In genomic region chr4:122765702-122766352, GRCh38 we compare ENCODE assay signal across 13 cellular contexts. TPM values are rescaled to one million over a fixed set of nuclear protein-coding genes. Genes with fewer than 3 reads are reported as not detected.
DNase-seq lines count a peak whose midpoint lies in the region; ATAC-seq, FAIRE-seq and TF ChIP-seq lines count a peak whose summit lies in the region.
"Had no signal": no experiment of that assay in that cellular context is flagged by ENCODE, and none has a peak within 500 bp of the region (broad histone marks: within the 10 kb centered on the region; RNA-seq: fewer than 3 reads in every experiment).

No MANE protein-coding gene starts in this region.

- ATAC-seq in K562 (peak; percentile 82), GM19395 (IDR thresholded peaks at IDR 0.05; ENCODE audit: unreplicated experiment) (no peak)
- ATAC-seq in naive thymus-derived CD8-positive, alpha-beta T cell: no peak
- ATAC-seq: CD8-positive, alpha-beta T cell; GM12878 had no signal

- H3K27ac ChIP-seq in K562 (ENCODE audit: extremely low read depth, low read depth, low read length): peak overlapping the region; percentile 63

- no peak overlapping the region for H3K4me3 ChIP-seq in K562
- H3K4me3 ChIP-seq: GM12878, uterus had no signal

- H2AFZ ChIP-seq in K562 (ENCODE audit: low read depth, low read length): peak overlapping the region; percentile 54

- peak overlapping the region; percentile 95 for H3K27ac Mint-ChIP-seq in HFFc6
- no peak overlapping the region for H3K27ac Mint-ChIP-seq in naive thymus-derived CD8-positive, alpha-beta T cell
- H3K27ac Mint-ChIP-seq: activated B cell treated with CpG ODN at 0.5 μM for 24 hours; CD8-positive, alpha-beta T cell; progenitor cell of endocrine pancreas had no signal

- H3K9me3 ChIP-seq in K562 (replicated peaks; ENCODE audit: control insufficient read depth, insufficient read depth, low read depth, low read length): no peaks in the 10 kb centered on the region
- H3K9me3 ChIP-seq: uterus had no signal

- no peaks in the 10 kb centered on the region for H4K20me1 ChIP-seq in K562 (replicated peaks; ENCODE audit: control insufficient read depth, insufficient read depth, low read length)

- CTCF ChIA-PET in K562 (lab: Yijun Ruan, JAX; ENCODE audit: low intra/inter-chr PET ratio): no interaction called here

- H3K9me3 Mint-ChIP-seq in HFFc6: no peaks in the 10 kb centered on the region
- no peaks in the 10 kb centered on the region for H3K9me3 Mint-ChIP-seq in naive thymus-derived CD8-positive, alpha-beta T cell
- H3K9me3 Mint-ChIP-seq: activated B cell treated with CpG ODN at 0.5 μM for 24 hours; CD8-positive, alpha-beta T cell had no signal

- TF ChIP-seq POLR2A in K562 (conservative IDR thresholded peaks at IDR 0.05): no peak

- peaks cover 10 to 37% of the 10 kb centered on the region in 2 experiments; a peak in 3 of 5 replicates for H3K4me1 ChIP-seq in K562 (replicated peaks in 1 of 2; ENCODE audit: control insufficient read depth in 2 of 2, insufficient read depth in 2 of 2, low read length in 2 of 2)
- H3K4me1 ChIP-seq: uterus had no signal

- no peak overlapping the region; the same call in 1 of the 2 replicates for H3K4me2 ChIP-seq in K562 (ENCODE audit: insufficient read depth, low read length)

- intact Hi-C loops in K562 (cut with micrococcal nuclease): loop anchor here (2.0 kb wide), 2 partner anchors 33 to 61 kb away; partner anchors contain the start of gene FGF2

- POLR2A ChIA-PET in K562 (lab: Yijun Ruan, JAX): interaction anchor here (1.6 to 4.5 kb wide), 3 partner anchors 9 to 157 kb away, joined by 4 to 13 read pairs (median 4); partner anchors contain the start of gene NUDT6
- POLR2A ChIA-PET in naive thymus-derived CD8-positive, alpha-beta T cell (lab: Charles Lee): no interaction called here

- no peaks in the 10 kb centered on the region for H3K9me1 ChIP-seq in K562 (ENCODE audit: control insufficient read depth, insufficient read depth, low read length)

- H3K4me3 Mint-ChIP-seq in HFFc6: peak overlapping the region; percentile 84
- no peak overlapping the region for H3K4me3 Mint-ChIP-seq in naive thymus-derived CD8-positive, alpha-beta T cell
- H3K4me3 Mint-ChIP-seq: activated B cell treated with CpG ODN at 0.5 μM for 24 hours; CD8-positive, alpha-beta T cell had no signal

- DNase-seq in AG08396 (ENCODE audit: low spot score) (peak; percentile 37), HFFc6 (peak; percentile 93), K562 (ENCODE audit: extremely low read depth in 1 of 4, low spot score in 3 of 4) (peak in 2 of 4 experiments; percentile 46 to 88), kidney tubule cell (ENCODE audit: low spot score) (peak; percentile 93), T-helper 2 cell (no peak), Kasumi-1 (lab: John Stamatoyannopoulos, UW) (no peak)
- DNase-seq in naive thymus-derived CD8-positive, alpha-beta T cell: no peak
- DNase-seq: activated B cell treated with CpG ODN at 0.5 μM for 24 hours; CD8-positive, alpha-beta T cell; uterus had no signal

- peaks cover 83% of the 10 kb centered on the region for H3K4me1 Mint-ChIP-seq in HFFc6 (ENCODE audit: low read depth)
- H3K4me1 Mint-ChIP-seq in naive thymus-derived CD8-positive, alpha-beta T cell: peaks cover 3 to 22% (median 11%) of the 10 kb centered on the region in 4 donors

- TF ChIP-seq EP300 in K562 (IDR thresholded peaks at IDR 0.05; ENCODE audit: low read length): peak; percentile 69

- peaks cover 1% of the 10 kb centered on the region; the same call in 1 of the 2 replicates for H3K27me3 Mint-ChIP-seq in HFFc6 (ENCODE audit: insufficient read depth)
- H3K27me3 Mint-ChIP-seq in naive thymus-derived CD8-positive, alpha-beta T cell: no peaks in the 10 kb centered on the region
- H3K27me3 Mint-ChIP-seq: activated B cell treated with CpG ODN at 0.5 μM for 24 hours, progenitor cell of endocrine pancreas had no signal

- no peak for TF ChIP-seq RAD21 in K562 (CRISPR knock-in tag; conservative IDR thresholded peaks at IDR 0.05 in 1 of 2, IDR thresholded peaks at IDR 0.05 in 1 of 2)

- in situ Hi-C loops in K562 (cut with MboI): no loop called here

- no peaks in the 10 kb centered on the region for H3K79me2 ChIP-seq in K562 (ENCODE audit: control insufficient read depth, insufficient read depth, low read length)

- peak overlapping the region in 1 of 2 experiments; percentile 35; a peak in 1 of 4 replicates for H3K9ac ChIP-seq in K562 (ENCODE audit: insufficient read depth in 1 of 2, low read depth in 2 of 2, low read length in 2 of 2)

- H3K36me3 ChIP-seq in K562 (ENCODE audit: control insufficient read depth, insufficient read depth, low read length): no peaks in the 10 kb centered on the region
- H3K36me3 ChIP-seq: uterus had no signal

- no peaks in the 10 kb centered on the region for H3K27me3 ChIP-seq in K562 (ENCODE audit: control insufficient read depth in 2 of 2, insufficient read depth in 2 of 2, low read length in 2 of 2)
- H3K27me3 ChIP-seq: uterus had no signal

- no peak for TF ChIP-seq CTCF in HFFc6 (IDR thresholded peaks at IDR 0.05)
- no peak for TF ChIP-seq CTCF in K562 (IDR thresholded peaks at IDR 0.05 in 2 of 3, conservative IDR thresholded peaks at IDR 0.05 in 1 of 3; ENCODE audit: insufficient read depth in 2 of 3, low read depth in 1 of 3, low read length in 3 of 3)

- WGBS in K562 (ENCODE audit: insufficient coverage, low coverage, missing lambda C conversion rate): 17% methylated on average over 7 of the region's 7 CpGs

- H3K36me3 Mint-ChIP-seq in HFFc6 (ENCODE audit: low read depth): no peaks in the 10 kb centered on the region
- H3K36me3 Mint-ChIP-seq in naive thymus-derived CD8-positive, alpha-beta T cell: no peaks in the 10 kb centered on the region
- H3K36me3 Mint-ChIP-seq: CD8-positive, alpha-beta T cell had no signal

- peak; percentile 83 for FAIRE-seq in K562 (lab: Jason Lieb, UNC)

- no TSS peak for BruUV-seq in K562 (replicated peaks; lab: Mats Ljungman, UMichigan)

TF ChIP-seq in K562, 482 proteins besides CTCF, POLR2A, EP300 and RAD21 (continues in another document):
- TF ChIP-seq RCOR1 (IDR thresholded peaks at IDR 0.05; ENCODE audit: borderline replicate concordance in 1 of 2, low read depth in 2 of 2, low read length in 2 of 2) (peak in 1 of 2 experiments; percentile 75; a peak in 2 of 4 replicates), ZNF408 (CRISPR knock-in tag; IDR thresholded peaks at IDR 0.05; ENCODE audit: low read depth) (no peak), TBL1XR1 (IDR thresholded peaks at IDR 0.05; ENCODE audit: low read length in 2 of 2) (peak in 1 of 2 experiments; percentile 38; a peak in 1 of 4 replicates), HMBOX1 (IDR thresholded peaks at IDR 0.05) (peak; percentile 55; the same call in 1 of the 2 replicates), HCFC1 (IDR thresholded peaks at IDR 0.05; ENCODE audit: low read depth, low read length) (0 out of 2 replicates have a peak, but pooled peaks have one; percentile 10), FOXJ2 (tag; IDR thresholded peaks at IDR 0.05) (0 out of 2 replicates have a peak, but pooled peaks have one; percentile 33), ZNF766 (CRISPR knock-in tag; conservative IDR thresholded peaks at IDR 0.05) (no peak), KDM1A (IDR thresholded peaks at IDR 0.05) (peak; percentile 84 to 86), KAT2B (IDR thresholded peaks at IDR 0.05; ENCODE audit: low read depth, low read length) (no peak), ARID1B (IDR thresholded peaks at IDR 0.05) (peak; percentile 88), CBFA2T2 (conservative IDR thresholded peaks at IDR 0.05) (peak; percentile 69), EGR1 (conservative IDR thresholded peaks at IDR 0.05) (peak; percentile 43; the same call in 1 of the 2 replicates), MIER1 (IDR thresholded peaks at IDR 0.05; ENCODE audit: low read depth) (no peak), SMAD4 (CRISPR knock-in tag; conservative IDR thresholded peaks at IDR 0.05) (peak; percentile 39; the same call in 1 of the 2 replicates), DPF2 (IDR thresholded peaks at IDR 0.05) (peak; percentile 86), BRD9 (IDR thresholded peaks at IDR 0.05; ENCODE audit: low read depth, partially characterized antibody) (peak; percentile 53), TCF3 (CRISPR knock-in tag; IDR thresholded peaks at IDR 0.05) (peak; percentile 71; the same call in 1 of the 2 replicates)

RNA-seq across cellular contexts. Expression of gene BBS12, which starts 33.3 kb away (rescaled TPM):
- total RNA-seq in HFFc6 (2021; fragmentation: NEBNext Ultra II Directional; extraction: Animal tissue kit (Norgen Biotek cat#: 25700)): 1 to 10 TPM; 2.0 to 3.1 (median 2.4) TPM
- total RNA-seq in K562 (2011; cell fraction: chromatin; rRNA removed; ENCODE audit: low replicate concordance): 2.4 and 7.3 TPM in 2 replicates
- 1.8 and 2.3 TPM in 2 replicates for total RNA-seq in K562 (2011; cell fraction: nucleolus; rRNA removed)
- total RNA-seq in K562 (2011; cell fraction: nucleoplasm; rRNA removed): 2.2 and 3.2 TPM in 2 replicates
- 2.7 and 2.9 TPM in 2 replicates for total RNA-seq in K562 (2014; rRNA removed)
- total RNA-seq in K562 (2014; rRNA removed; fragmentation: Illumina TruSeq; extraction: Trizol): 4.4 and 4.8 TPM in 2 replicates
- 5.3 and 5.5 TPM in 2 replicates for total RNA-seq in K562 (2015; rRNA removed; fragmentation: Illumina TruSeq; extraction: Trizol)
- total RNA-seq in K562 (2021): 3.0 and 3.1 TPM in 2 replicates
- 2.5 and 2.8 TPM in 2 replicates for polyA plus RNA-seq in K562 (2011; rRNA removed)
- polyA plus RNA-seq in K562 (2011; cell fraction: cytosol; rRNA removed): 1.1 and 1.5 TPM in 2 replicates
- 1.0 and 2.5 TPM in 2 replicates for polyA plus RNA-seq in K562 (2011; cell fraction: nucleus; rRNA removed)
- polyA plus RNA-seq in K562 (2012): 3.3 and 5.8 TPM in 2 replicates
- polyA plus RNA-seq in K562 (2014; fragmentation: Illumina TruSeq; extraction: Trizol): 3.3 and 3.5 TPM in 2 replicates
- polyA plus RNA-seq in K562 (2014; fragmentation: Nextera tagmentation; extraction: Ambion mirVana): 1 to 10 TPM; 5.1 to 6.5 TPM
- polyA plus RNA-seq in K562 (2014; rRNA removed): 2.1 and 3.2 TPM in 2 replicates
- 4.7 and 5.5 TPM in 2 replicates for polyA minus RNA-seq in K562 (2011; rRNA and poly(A)+ RNA removed)
- 2.0 and 2.6 TPM in 2 replicates for polyA minus RNA-seq in K562 (2011; cell fraction: cytosol; rRNA and poly(A)+ RNA removed)
- 3.2 and 8.6 TPM in 2 replicates for polyA minus RNA-seq in K562 (2011; cell fraction: nucleus; rRNA and poly(A)+ RNA removed)
- 1 to 10 TPM; 1.9 to 2.4 TPM for total RNA-seq in naive thymus-derived CD8-positive, alpha-beta T cell
- 1 to 10 TPM in 2 of 3 donors, under 1 TPM in 1; 0.46 to 1.5 (median 1.1) TPM for polyA plus RNA-seq in naive thymus-derived CD8-positive, alpha-beta T cell

Comparison
In these comparisons a context has a peak if more than half of its experiments do, and no peak if none do; other contexts are left out.
1. DNase-seq: peak in AG08396 (single experiment), HFFc6 (single experiment) and kidney tubule cell (single experiment); none in naive thymus-derived CD8-positive, alpha-beta T cell (0 of 10), T-helper 2 cell (0 of 5) and Kasumi-1 (0 of 2).